ENCODE assay signal across 11 cellular contexts in genomic region chr6:63425493-63425892, GRCh38.
"Had no signal": no experiment of that assay in that cellular context is flagged by ENCODE, and none has a peak within 500 bp of the region (broad histone marks: within the 10 kb centered on the region; RNA-seq: fewer than 3 reads in every experiment).

No MANE protein-coding gene starts in this region.

- H3K9ac ChIP-seq: GM23248 had no signal

- H3K4me1 ChIP-seq: HAP-1 had no signal

- H3K4me3 ChIP-seq: GM23248, GM23338, HAP-1 had no signal

- H3K27ac ChIP-seq: GM23248 had no signal

- H3K36me3 ChIP-seq: HAP-1 had no signal

- H3K9me3 ChIP-seq: HAP-1 had no signal

- H3K4me2 ChIP-seq: GM23338 had no signal

- H2AFZ ChIP-seq: GM23248, GM23338 had no signal

- ATAC-seq: GM23338, HCT116 had no signal

- FAIRE-seq: H1, H54 had no signal

- DNase-seq: GM23248, GOT3, H7, H9, HCEC 1CT, HFFc6 had no signal
